In genomic region chrX:154486396-154487207, GRCh38 we compare ENCODE assay signal across 7 cellular contexts. TPM values are rescaled to one million over a fixed set of nuclear protein-coding genes. Genes with fewer than 3 reads are reported as not detected.
DNase-seq lines count a peak whose midpoint lies in the region; ATAC-seq and TF ChIP-seq lines count a peak whose summit lies in the region.

TSS of gene UBL4A (minus strand) at chrX:154486615. CDS start at chrX:154486584, 31 bp downstream.

- DNase-seq in GM13976 (ENCODE audit: low spot score) (peak; percentile 77), T-helper 17 cell (peak; percentile 26 to 61 (median 52)), astrocyte of the hippocampus (ENCODE audit: low read depth, low spot score) (peak; percentile 77), hippocampal formation (lab: John Stamatoyannopoulos, UW) (peak; percentile 24 to 32), retinal pigment epithelial cell (ENCODE audit: low read depth) (peak; percentile 32)
- peak; percentile 21 for DNase-seq in Jurkat, Clone E6-1 (ENCODE audit: low read depth, low spot score)

- no peaks in the 10 kb centered on the region for H3K9me3 ChIP-seq in T-helper 17 cell (ENCODE audit: control insufficient read depth, low read length, poor library complexity, severe bottlenecking)

- no peak for TF ChIP-seq CTCF in GM13976 (IDR thresholded peaks at IDR 0.05; ENCODE audit: borderline replicate concordance, control extremely low read depth, extremely low read depth, insufficient read depth, missing control alignments)
- no peak for TF ChIP-seq CTCF in retinal pigment epithelial cell (conservative IDR thresholded peaks at IDR 0.05; ENCODE audit: low read depth, low read length)

- ATAC-seq in T-helper 17 cell (peak; percentile 24), HG03469 (IDR thresholded peaks at IDR 0.05; ENCODE audit: unreplicated experiment) (no peak)

- peak within 1 kb of the TSS; percentile 66 for H3K4me3 ChIP-seq in Jurkat, Clone E6-1 (ENCODE audit: low read length)
- peak within 1 kb of the TSS; percentile 47 for H3K4me3 ChIP-seq in retinal pigment epithelial cell (ENCODE audit: low read length)

- no peaks in the 10 kb centered on the region for H3K27me3 Mint-ChIP-seq in T-helper 17 cell

- peak within 1 kb of the TSS; percentile 87 for H3K4me3 Mint-ChIP-seq in T-helper 17 cell

- in situ Hi-C loops in GM13976 (cut with MboI; ENCODE audit: low sequenced_read_pairs, unreplicated experiment), result no loop called here

- no peak within 1 kb of the TSS for H3K27ac Mint-ChIP-seq in T-helper 17 cell

- peaks cover 17% of the 10 kb centered on the region for H3K4me1 Mint-ChIP-seq in T-helper 17 cell

- H3K36me3 Mint-ChIP-seq in T-helper 17 cell (ENCODE audit: low read depth), result peaks cover 2% of the 10 kb centered on the region

RNA-seq across cellular contexts. Expression of gene UBL4A, which starts in this region (rescaled TPM):
- polyA plus RNA-seq in Jurkat, Clone E6-1 (2012; ENCODE audit: insufficient read depth, insufficient read length), result 47.4 TPM
- 10 to 100 TPM; 15.2 to 30.6 TPM for total RNA-seq in T-helper 17 cell

Comparison
In these comparisons a context has a peak if more than half of its experiments do, and no peak if none do; other contexts are left out.
1. DNase-seq: peak in every context shown above with its lines; median percentile 77 in GM13976; 77 in astrocyte of the hippocampus; 52 in T-helper 17 cell; 32 in retinal pigment epithelial cell; 28 in hippocampal formation; 21 in Jurkat, Clone E6-1.